12 cellular contexts compared by ENCODE assay signal in the genomic region with DNA sequence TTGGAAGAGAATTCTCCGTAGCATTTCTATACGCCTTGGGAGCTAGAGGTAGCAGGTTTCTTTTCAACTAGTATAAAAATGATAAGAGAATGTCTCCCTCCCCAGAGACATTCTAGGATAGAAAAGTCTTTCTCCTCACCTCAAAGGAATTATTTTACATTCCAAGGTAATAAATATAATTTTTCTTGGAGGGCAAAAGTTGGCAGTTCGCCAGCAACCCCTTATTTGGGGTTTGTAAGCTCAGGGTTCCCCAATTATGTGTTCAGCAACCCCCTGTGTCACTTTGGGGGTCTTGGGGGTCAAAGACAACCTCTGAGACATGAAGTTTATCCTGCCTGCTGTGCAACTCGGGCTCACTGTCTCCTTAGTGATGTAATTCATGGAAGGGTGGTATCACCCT. TPM values are rescaled to one million over a fixed set of nuclear protein-coding genes. Genes with fewer than 3 reads are reported as not detected.
"Had no signal": no experiment of that assay in that cellular context is flagged by ENCODE, and none has a peak within 500 bp of the region (broad histone marks: within the 10 kb centered on the region; RNA-seq: fewer than 3 reads in every experiment).

No MANE protein-coding gene starts in this region.

- DNase-seq: GOT3, H7, HFFc6, KG1 had no signal

- ATAC-seq: HCT116, HepG2 had no signal

- H2AFZ ChIP-seq: GM23248 had no signal

- H3K4me1 Mint-ChIP-seq: IgD-negative memory B cell had no signal

- H3K4me3 Mint-ChIP-seq: HFFc6, IgD-negative memory B cell had no signal

- H3K4me3 ChIP-seq: GM23248, HAP-1 had no signal

- H3K9me3 Mint-ChIP-seq: HFFc6, IgD-negative memory B cell had no signal

- H3K27me3 Mint-ChIP-seq: IgD-negative memory B cell had no signal

- H3K9ac ChIP-seq: GM23248 had no signal

- H3K9me3 ChIP-seq: HAP-1 had no signal

- H3K27ac ChIP-seq: GM23248, HL-60 had no signal

- H3K36me3 ChIP-seq: HAP-1 had no signal

- H3K27ac Mint-ChIP-seq: HFFc6, IgD-negative memory B cell had no signal

- H3K4me1 ChIP-seq: HAP-1 had no signal

RNA-seq across cellular contexts. Expression of gene THEMIS, which starts 58.3 kb away (rescaled TPM):
- total RNA-seq: H4, H7, HepG2, HT1080 had no signal
- polyA plus RNA-seq: HepG2 had no signal
